17 cellular contexts compared by ENCODE assay signal in the genomic region with DNA sequence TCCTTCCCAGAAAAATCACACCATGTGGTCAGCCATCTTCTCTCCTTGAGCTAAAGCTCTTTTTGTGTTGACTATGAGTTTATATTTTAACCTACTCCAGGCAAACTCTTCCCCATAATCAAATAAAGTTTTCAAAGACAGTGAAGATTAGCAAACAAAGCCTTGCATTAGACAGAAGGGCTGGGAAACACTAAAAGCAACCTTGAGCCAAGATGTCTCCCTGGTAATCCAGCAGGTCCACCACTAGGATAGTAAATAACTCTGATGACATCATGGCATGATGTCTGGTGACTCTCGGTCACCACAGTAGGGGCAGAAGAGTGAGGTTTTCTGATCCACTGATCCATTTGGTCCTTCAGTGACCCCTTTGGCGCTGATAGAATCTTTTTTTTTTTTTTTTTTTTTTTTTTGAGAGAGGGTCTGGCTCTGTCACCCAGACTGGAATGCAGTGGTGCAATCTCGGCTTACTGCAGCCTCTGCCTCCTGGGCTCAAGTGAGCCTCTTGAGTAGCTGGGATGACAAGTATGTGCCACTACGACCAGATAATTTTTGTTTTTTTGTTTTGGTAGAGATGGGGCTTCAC. TPM values are rescaled to one million over a fixed set of nuclear protein-coding genes. Genes with fewer than 3 reads are reported as not detected.
DNase-seq lines count a peak whose midpoint lies in the region; ATAC-seq and TF ChIP-seq lines count a peak whose summit lies in the region.
"Had no signal": no experiment of that assay in that cellular context is flagged by ENCODE, and none has a peak within 500 bp of the region (broad histone marks: within the 10 kb centered on the region; RNA-seq: fewer than 3 reads in every experiment).

No MANE protein-coding gene starts in this region.

- TF ChIP-seq EP300 in transverse colon (IDR thresholded peaks at IDR 0.05; ENCODE audit: low read depth): no peak

- in situ Hi-C loops in transverse colon (cut with MboI; ENCODE audit: low pct_ligation_motif_present in 1 of 4, low pct_unique_long_range_greater_than_20kb in 1 of 4, low sequenced_read_pairs in 3 of 4): no loop called here

- intact Hi-C loops in left lung (cut with DNase I) (no loop called here), transverse colon (cut with DNase I; ENCODE audit: low total_unique reads) (no loop called here)

- WGBS in transverse colon (ENCODE audit: low coverage in 1 of 2), 2 donors: 50 to 84% methylated on average over 1 to 4 of the region's 4 CpGs

- H3K9me3 ChIP-seq in left lung (no peaks in the 10 kb centered on the region), transverse colon (no peaks in the 10 kb centered on the region)
- H3K9me3 ChIP-seq: esophagus squamous epithelium, lower lobe of right lung, right atrium auricular region, thoracic aorta had no signal

- H3K27me3 ChIP-seq in left lung (no peaks in the 10 kb centered on the region), transverse colon (no peaks in the 10 kb centered on the region)
- H3K27me3 ChIP-seq: BLaER1 treated with 17β-estradiol and CSF1 and Interleukin-3, amounts not matched to agents 10 nM and 100 nM; esophagus squamous epithelium; right atrium auricular region had no signal

- peak; percentile 58 for DNase-seq in HuH-7.5 (ENCODE audit: low spot score)
- DNase-seq in cardiac fibroblast (ENCODE audit: low read depth in 2 of 2): peak; percentile 15 to 16
- DNase-seq in left lung: no peak
- DNase-seq in transverse colon: no peak
- DNase-seq in activated CD4-positive, alpha-beta T cell treated with anti-CD3 and anti-CD28 coated beads for 1 hour: no peak
- DNase-seq in NK-92 treated with Interleukin-12 subunit alpha and Interleukin-12 subunit beta, amount 100 ng/mL, for 24 hours (lab: John Stamatoyannopoulos, UW): no peak
- DNase-seq: activated gamma-delta T cell, DND-41, esophagus squamous epithelium, lower lobe of right lung, NCI-H1092, NCI-H2171 had no signal

- H3K4me3 ChIP-seq in cardiac fibroblast (replicated peaks in 1 of 2; ENCODE audit: low read depth in 2 of 2, low read length in 2 of 2): no peak overlapping the region
- no peak overlapping the region for H3K4me3 ChIP-seq in left lung
- H3K4me3 ChIP-seq in transverse colon: no peak overlapping the region
- H3K4me3 ChIP-seq: BLaER1 treated with 17β-estradiol and CSF1 and Interleukin-3, amounts not matched to agents 10 nM and 100 nM; esophagus squamous epithelium; lower lobe of right lung; right atrium auricular region; thoracic aorta had no signal

- no peak for TF ChIP-seq POLR2A in transverse colon (IDR thresholded peaks at IDR 0.05)

- TF ChIP-seq CTCF in cardiac fibroblast (IDR thresholded peaks at IDR 0.05; ENCODE audit: low read depth, low read length): no peak
- no peak for TF ChIP-seq CTCF in left lung (IDR thresholded peaks at IDR 0.05)
- no peak for TF ChIP-seq CTCF in transverse colon (IDR thresholded peaks at IDR 0.05)

- H3K36me3 ChIP-seq in left lung: no peaks in the 10 kb centered on the region
- no peaks in the 10 kb centered on the region for H3K36me3 ChIP-seq in transverse colon
- H3K36me3 ChIP-seq: BLaER1 treated with 17β-estradiol and CSF1 and Interleukin-3, amounts not matched to agents 10 nM and 100 nM; esophagus squamous epithelium; lower lobe of right lung; right atrium auricular region; thoracic aorta had no signal

- H3K27ac ChIP-seq in left lung: no peak overlapping the region
- H3K27ac ChIP-seq in transverse colon: peak overlapping the region in 3 of 4 donors; percentile 2 to 59 (median 14)
- H3K27ac ChIP-seq: esophagus squamous epithelium, lower lobe of right lung, right atrium auricular region, thoracic aorta had no signal

- H3K4me1 ChIP-seq in left lung (peaks cover 0 to 18% of the 10 kb centered on the region in 2 donors), transverse colon (peaks cover 0 to 7% (median 5%) of the 10 kb centered on the region in 4 donors)
- H3K4me1 ChIP-seq: esophagus squamous epithelium, right atrium auricular region had no signal

- ATAC-seq in left lung: peak; percentile 68
- ATAC-seq in HG02852 (IDR thresholded peaks at IDR 0.05; ENCODE audit: unreplicated experiment): no peak
- no peak for ATAC-seq in HG02885 (IDR thresholded peaks at IDR 0.05; ENCODE audit: poor library complexity, unreplicated experiment)

RNA-seq across cellular contexts. Expression of a gene that starts 30.6 kb away (rescaled TPM):
- total RNA-seq in left lung (100 to 1,000 TPM; 309 to 464 TPM), transverse colon (100 to 1,000 TPM in 3 of 4 donors, 10 to 100 TPM in 1; 51.3 to 179 (median 136) TPM)

Comparison
In these comparisons a context has a peak if more than half of its experiments do, and no peak if none do; other contexts are left out.
1. DNase-seq: peak in HuH-7.5 (single experiment) and cardiac fibroblast (2 of 2); none in left lung (0 of 2), transverse colon (single experiment), activated CD4-positive, alpha-beta T cell treated with anti-CD3 and anti-CD28 coated beads for 1 hour (single experiment) and NK-92 treated with Interleukin-12 subunit alpha and Interleukin-12 subunit beta, amount 100 ng/mL, for 24 hours (single experiment).
2. H3K27ac ChIP-seq: peak in transverse colon (3 of 4); none in left lung (0 of 2).